ENCODE assay signal across 8 cellular contexts in genomic region chr7:33128990-33129805, GRCh38. TPM values are rescaled to one million over a fixed set of nuclear protein-coding genes. Genes with fewer than 3 reads are reported as not detected.
DNase-seq lines count a peak whose midpoint lies in the region; ATAC-seq and TF ChIP-seq lines count a peak whose summit lies in the region.

Gene BBS9 (plus strand): TSS chr7:33129564. CDS start chr7:33146253, 16,689 bp downstream.

- no peaks in the 10 kb centered on the region for H3K36me3 Mint-ChIP-seq in IgD-negative memory B cell

- intact Hi-C loops in mucosa of descending colon (cut with DNase I, micrococcal nuclease) = no loop called here

- peak; percentile 100 for ATAC-seq in GM21576 (IDR thresholded peaks at IDR 0.05; ENCODE audit: unreplicated experiment)
- ATAC-seq in mucosa of descending colon = peak; percentile 99

- no peaks in the 10 kb centered on the region for H3K4me1 ChIP-seq in mucosa of descending colon (ENCODE audit: low read depth)

- TF ChIP-seq CTCF in epithelial cell of proximal tubule (conservative IDR thresholded peaks at IDR 0.05; ENCODE audit: low read depth, low read length) (peak; percentile 8), mucosa of descending colon (IDR thresholded peaks at IDR 0.05) (no peak)

- H3K9me3 Mint-ChIP-seq in IgD-negative memory B cell = no peaks in the 10 kb centered on the region

- H3K4me1 Mint-ChIP-seq in IgD-negative memory B cell = peaks cover 6 to 17% (median 16%) of the 10 kb centered on the region in 3 donors

- no peaks in the 10 kb centered on the region for H3K9me3 ChIP-seq in mucosa of descending colon

- DNase-seq in DMS53 (lab: John Stamatoyannopoulos, UW) = peak; percentile 99
- DNase-seq in OCI-M1 (lab: John Stamatoyannopoulos, UW) = peak; percentile 95
- DNase-seq in activated T-cell treated with anti-CD3 and anti-CD28 coated beads for 48 hours (ENCODE audit: low read depth) = peak; percentile 90
- peak; percentile 54 for DNase-seq in epithelial cell of proximal tubule (ENCODE audit: low read depth)
- peak; percentile 96 to 98 (median 97) for DNase-seq in mucosa of descending colon
- DNase-seq in stimulated activated CD8-positive, alpha-beta memory T cell treated with anti-CD3 and anti-CD28 coated beads, Interleukin-4, amount 100 ng/mL, for 1 hour (ENCODE audit: low read depth in 2 of 2, low spot score in 1 of 2) = peak; percentile 81 to 82

- H3K4me3 Mint-ChIP-seq in IgD-negative memory B cell = peak within 1 kb of the TSS; percentile 92 to 99 (median 96)

- peak within 1 kb of the TSS; percentile 76 to 91 (median 90) for H3K27ac Mint-ChIP-seq in IgD-negative memory B cell

- H3K36me3 ChIP-seq in mucosa of descending colon (ENCODE audit: low read depth) = no peaks in the 10 kb centered on the region

- H3K27me3 Mint-ChIP-seq in IgD-negative memory B cell = no peaks in the 10 kb centered on the region

- peak within 1 kb of the TSS; percentile 88 for H3K4me3 ChIP-seq in epithelial cell of proximal tubule (ENCODE audit: low read depth, low read length)
- H3K4me3 ChIP-seq in mucosa of descending colon = peak within 1 kb of the TSS; percentile 33

RNA-seq across cellular contexts. Expression of gene BBS9, which starts in this region (rescaled TPM):
- polyA plus RNA-seq in IgD-negative memory B cell = 7.8 TPM
- total RNA-seq in epithelial cell of proximal tubule (3.1 and 4.4 TPM in 2 replicates), mucosa of descending colon (10 to 100 TPM in 2 of 3 donors, 1 to 10 TPM in 1; 8.2 to 23.5 (median 15.8) TPM)

Comparison
In these comparisons a context has a peak if more than half of its experiments do, and no peak if none do; other contexts are left out.
1. Peak in every context shown above with its lines: DNase-seq, ATAC-seq and H3K4me3 ChIP-seq.